9 cellular contexts compared by ENCODE assay signal in genomic region chr6:13935881-13936261, GRCh38. TPM values are rescaled to one million over a fixed set of nuclear protein-coding genes. Genes with fewer than 3 reads are reported as not detected.
"Had no signal": no experiment of that assay in that cellular context is flagged by ENCODE, and none has a peak within 500 bp of the region (broad histone marks: within the 10 kb centered on the region; RNA-seq: fewer than 3 reads in every experiment).

No MANE protein-coding gene starts in this region.

RNA-seq across cellular contexts. Expression of gene RNF182, which starts 11.1 kb away (rescaled TPM):
- total RNA-seq: activated CD4-positive, alpha-beta T cell treated with anti-CD3 and anti-CD28 coated beads, Interleukin-2, amount 10 ng/mL, durations not matched to agents 24 days and 14 days; activated CD8-positive, alpha-beta memory T cell treated with anti-CD3 and anti-CD28 coated beads for 36 hours; activated CD8-positive, alpha-beta T cell treated with anti-CD3 and anti-CD28 coated beads for 36 hours; activated naive CD8-positive, alpha-beta T cell treated with anti-CD3 and anti-CD28 coated beads, Interleukin-2, amount 10 ng/mL, durations not matched to agents 7 days and 5 days; activated T-cell treated with anti-CD3 and anti-CD28 coated beads, Interleukin-2, amount 50 U/mL, for 72 hours; activated T-helper 2 cell treated with anti-CD3 and anti-CD28 coated beads, Interferon-gamma antibody, Interleukin-2, Interleukin-4, amounts not matched to agents 10 μg/mL and 5 μg/mL and 100 μg/mL, durations not matched to agents 14 hours and 24 hours and 36 hours; OCI-LY7; Right ventricle myocardium superior; T-helper 1 cell treated with Interleukin-12 subunit alpha and Interleukin-12 subunit beta and Interleukin-4 antibody, amounts not matched to agents 30 ng/mL and 1 ng/mL, for 36 hours had no signal
